In the genomic region with DNA sequence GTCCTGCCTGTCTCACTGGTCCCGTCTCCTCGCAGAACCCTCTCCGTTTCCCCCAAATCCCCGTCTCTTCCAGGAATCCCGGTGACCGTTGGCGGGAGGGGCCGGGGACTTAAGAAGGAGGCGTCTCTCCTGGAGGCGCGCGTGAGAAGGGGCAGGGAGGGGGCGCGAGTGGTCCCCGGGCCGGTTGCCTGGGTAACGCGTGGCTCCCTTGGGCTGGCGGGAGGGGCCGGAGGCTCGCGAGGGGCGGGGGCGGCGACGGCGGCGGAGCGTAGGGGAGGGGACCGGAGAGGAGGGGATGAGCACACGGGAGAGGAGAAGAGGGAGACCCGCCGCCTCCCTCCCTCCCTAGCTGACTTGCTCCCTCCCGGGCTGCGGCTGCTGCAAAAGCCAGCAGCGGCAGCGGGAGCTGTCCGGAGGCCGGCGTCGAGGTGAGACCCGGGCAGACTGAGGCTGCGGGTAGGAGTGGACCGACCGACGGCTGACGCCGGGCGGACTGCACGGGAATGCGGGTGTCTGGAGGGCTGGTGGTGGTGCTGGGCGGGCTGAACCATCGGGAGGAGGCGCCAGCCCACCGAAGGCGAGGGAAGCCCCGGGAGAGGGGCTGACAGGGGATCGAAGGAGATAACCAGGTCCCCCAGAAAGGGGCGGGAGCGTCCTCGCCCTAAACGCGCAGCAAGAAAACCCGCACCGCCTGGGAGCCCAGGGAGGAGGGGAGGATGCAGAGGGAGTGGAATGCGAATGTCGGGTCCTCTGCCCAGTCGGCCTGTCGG, we compare ENCODE assay signal across 8 cellular contexts. TPM values are rescaled to one million over a fixed set of nuclear protein-coding genes. Genes with fewer than 3 reads are reported as not detected.
DNase-seq lines count a peak whose midpoint lies in the region; ATAC-seq and TF ChIP-seq lines count a peak whose summit lies in the region.

A gene (plus strand): TSS at position 298 of the 770 bp plus-strand sequence. CDS start 862 bp downstream, outside the sequence.

- peaks cover 74% of the 10 kb centered on the region for H3K4me1 Mint-ChIP-seq in activated CD4-positive, alpha-beta T cell treated with anti-CD3 and anti-CD28 coated beads, Interleukin-2, amount 10 ng/mL, durations not matched to agents 7 days and 5 days
- H3K4me1 Mint-ChIP-seq in mesothelial cell of epicardium: peaks cover 73% of the 10 kb centered on the region

- H3K4me3 ChIP-seq in effector memory CD4-positive, alpha-beta T cell (ENCODE audit: insufficient read depth, low read depth, low read length, poor library complexity, severe bottlenecking): peak within 1 kb of the TSS; percentile 75

- H3K27ac Mint-ChIP-seq in activated CD4-positive, alpha-beta T cell treated with anti-CD3 and anti-CD28 coated beads, Interleukin-2, amount 10 ng/mL, durations not matched to agents 7 days and 5 days: peak within 1 kb of the TSS; percentile 57
- H3K27ac Mint-ChIP-seq in mesothelial cell of epicardium: peak within 1 kb of the TSS; percentile 99

- CTCF ChIA-PET in activated CD4-positive, alpha-beta T cell treated with anti-CD3 and anti-CD28 coated beads, Interleukin-2, amount 10 ng/mL, durations not matched to agents 7 days and 5 days (lab: Charles Lee): interaction anchor here (0.6 to 8.8 kb wide), 3 partner anchors 22 to 111 kb away, joined by 4 to 46 read pairs (median 5); a partner anchor contains a TSS

- peaks cover 64% of the 10 kb centered on the region for H3K4me1 ChIP-seq in effector memory CD4-positive, alpha-beta T cell (ENCODE audit: control insufficient read depth, insufficient read depth, low read length, poor library complexity, severe bottlenecking)

- POLR2A ChIA-PET in activated CD4-positive, alpha-beta T cell treated with anti-CD3 and anti-CD28 coated beads, Interleukin-2, amount 10 ng/mL, durations not matched to agents 7 days and 5 days (lab: Charles Lee): no interaction called here

- H3K36me3 Mint-ChIP-seq in activated CD4-positive, alpha-beta T cell treated with anti-CD3 and anti-CD28 coated beads, Interleukin-2, amount 10 ng/mL, durations not matched to agents 7 days and 5 days (ENCODE audit: low read depth): peaks cover 40% of the 10 kb centered on the region
- peaks cover 1% of the 10 kb centered on the region for H3K36me3 Mint-ChIP-seq in mesothelial cell of epicardium

- H3K27me3 Mint-ChIP-seq in activated CD4-positive, alpha-beta T cell treated with anti-CD3 and anti-CD28 coated beads, Interleukin-2, amount 10 ng/mL, durations not matched to agents 7 days and 5 days: peaks cover 13% of the 10 kb centered on the region
- no peaks in the 10 kb centered on the region for H3K27me3 Mint-ChIP-seq in mesothelial cell of epicardium (ENCODE audit: low read depth)

- H3K36me3 ChIP-seq in effector memory CD4-positive, alpha-beta T cell (ENCODE audit: control insufficient read depth, insufficient read depth, low read length): peaks cover 7% of the 10 kb centered on the region

- peak within 1 kb of the TSS; percentile 71 for H3K4me3 Mint-ChIP-seq in activated CD4-positive, alpha-beta T cell treated with anti-CD3 and anti-CD28 coated beads, Interleukin-2, amount 10 ng/mL, durations not matched to agents 7 days and 5 days
- peak within 1 kb of the TSS; percentile 80 for H3K4me3 Mint-ChIP-seq in mesothelial cell of epicardium

- H3K9me3 ChIP-seq in effector memory CD4-positive, alpha-beta T cell (ENCODE audit: control insufficient read depth, low read length): no peaks in the 10 kb centered on the region

- ATAC-seq in GM19455 (IDR thresholded peaks at IDR 0.05; ENCODE audit: unreplicated experiment): no peak
- ATAC-seq in GM18858 (IDR thresholded peaks at IDR 0.05; ENCODE audit: unreplicated experiment): no peak

- H3K27me3 ChIP-seq in effector memory CD4-positive, alpha-beta T cell (replicated peaks; ENCODE audit: control insufficient read depth, insufficient read depth, low read length, poor library complexity, severe bottlenecking): no peaks in the 10 kb centered on the region

- H3K9me3 Mint-ChIP-seq in activated CD4-positive, alpha-beta T cell treated with anti-CD3 and anti-CD28 coated beads, Interleukin-2, amount 10 ng/mL, durations not matched to agents 7 days and 5 days: no peaks in the 10 kb centered on the region
- no peaks in the 10 kb centered on the region for H3K9me3 Mint-ChIP-seq in mesothelial cell of epicardium

- DNase-seq in D341Med (ENCODE audit: low spot score): peak; percentile 78
- DNase-seq in NCI-H1092 treated with DMSO at 0.1 percent for 48 hours (lab: John Stamatoyannopoulos, UW): peak; percentile 66
- peak; percentile 52 for DNase-seq in activated CD4-positive, alpha-beta T cell treated with anti-CD3 and anti-CD28 coated beads, Interleukin-2, amount 10 ng/mL, durations not matched to agents 7 days and 5 days
- DNase-seq in effector memory CD4-positive, alpha-beta T cell: peak in 1 of 3 donors; percentile 51
- peak; percentile 69 to 76 for DNase-seq in mesothelial cell of epicardium (ENCODE audit: low spot score in 2 of 2, unreplicated experiment in 2 of 2)

- peak within 1 kb of the TSS; percentile 85 for H3K27ac ChIP-seq in effector memory CD4-positive, alpha-beta T cell (ENCODE audit: insufficient read depth, low read length, poor library complexity, severe bottlenecking)
- peak within 1 kb of the TSS; percentile 94 for H3K27ac ChIP-seq in temporal lobe (ENCODE audit: low read depth, low read length)

- TF ChIP-seq CTCF in mesothelial cell of epicardium (IDR thresholded peaks at IDR 0.05; ENCODE audit: unreplicated experiment): no peak

RNA-seq across cellular contexts. Expression of the gene that starts here (rescaled TPM):
- 1 to 10 TPM in 1 of 2 experiments, under 1 TPM in 1; 0.98 to 1.3 TPM for total RNA-seq in activated CD4-positive, alpha-beta T cell treated with anti-CD3 and anti-CD28 coated beads, Interleukin-2, amount 10 ng/mL, durations not matched to agents 7 days and 5 days
- 24.6 to 25.5 TPM (median 24.7 TPM) in 3 replicates for total RNA-seq in mesothelial cell of epicardium
- total RNA-seq in temporal lobe: 21.9 TPM
